10 cellular contexts compared by ENCODE assay signal in genomic region chr15:47961401-47962090, GRCh38.
DNase-seq lines count a peak whose midpoint lies in the region; ATAC-seq and TF ChIP-seq lines count a peak whose summit lies in the region.
"Had no signal": no experiment of that assay in that cellular context is flagged by ENCODE, and none has a peak within 500 bp of the region (broad histone marks: within the 10 kb centered on the region; RNA-seq: fewer than 3 reads in every experiment).

No MANE protein-coding gene starts in this region.

- H3K4me3 Mint-ChIP-seq in CD4-positive, alpha-beta memory T cell, result peak overlapping the region in 1 of 8 donors; percentile 51

- H3K27ac ChIP-seq in A673 (ENCODE audit: low read depth, low read length, poor library complexity, severe bottlenecking), result no peak overlapping the region
- no peak overlapping the region for H3K27ac ChIP-seq in CD4-positive, alpha-beta memory T cell (ENCODE audit: low read depth, low read length)

- peaks cover 0 to 2% of the 10 kb centered on the region in 2 donors for H3K27me3 Mint-ChIP-seq in CD4-positive, alpha-beta memory T cell

- H3K36me3 Mint-ChIP-seq in CD4-positive, alpha-beta memory T cell, result no peaks in the 10 kb centered on the region

- no peak overlapping the region for H3K27ac Mint-ChIP-seq in CD4-positive, alpha-beta memory T cell

- peaks cover 33% of the 10 kb centered on the region for H3K4me1 ChIP-seq in A673 (ENCODE audit: insufficient read depth, low read length, poor library complexity, severe bottlenecking)
- no peaks in the 10 kb centered on the region for H3K4me1 ChIP-seq in CD4-positive, alpha-beta memory T cell (ENCODE audit: insufficient read depth, low read length)

- intact Hi-C loops in A673 (cut with micrococcal nuclease; ENCODE audit: unreplicated experiment), result no loop called here
- intact Hi-C loops in CD4-positive, alpha-beta memory T cell (cut with micrococcal nuclease), result no loop called here

- CTCF ChIA-PET in A673 (lab: Charles Lee), result no interaction called here
- CTCF ChIA-PET in CD4-positive, alpha-beta memory T cell (lab: Charles Lee; ENCODE audit: partially characterized antibody), result no interaction called here

- no TSS peak for BruUV-seq in A673 (replicated peaks; lab: Mats Ljungman, UMichigan)

- peak; percentile 86 for ATAC-seq in GM19043 (IDR thresholded peaks at IDR 0.05; ENCODE audit: low read depth, unreplicated experiment)
- ATAC-seq in HG02970 (IDR thresholded peaks at IDR 0.05; ENCODE audit: low FRiP score, unreplicated experiment), result peak; percentile 82
- ATAC-seq: mucosa of descending colon had no signal

- H3K27me3 ChIP-seq in A673 (replicated peaks; ENCODE audit: insufficient read depth, low read depth, low read length, poor library complexity), result no peaks in the 10 kb centered on the region
- no peaks in the 10 kb centered on the region for H3K27me3 ChIP-seq in CD4-positive, alpha-beta memory T cell (ENCODE audit: insufficient read depth, low read length)
- H3K27me3 ChIP-seq: BLaER1 treated with 17β-estradiol and CSF1 and Interleukin-3, amounts not matched to agents 10 nM and 100 nM had no signal

- no peak overlapping the region for H3K4me3 ChIP-seq in A673 (ENCODE audit: low read depth, low read length, poor library complexity, severe bottlenecking)
- no peak overlapping the region for H3K4me3 ChIP-seq in CD4-positive, alpha-beta memory T cell (ENCODE audit: low read length in 2 of 2)
- H3K4me3 ChIP-seq: BLaER1 treated with 17β-estradiol and CSF1 and Interleukin-3, amounts not matched to agents 10 nM and 100 nM; mucosa of descending colon had no signal

- DNase-seq in A673 (ENCODE audit: low spot score) (peak; percentile 80), NOMO-1 treated with dmso at 0.1 percent for 144 hours (lab: John Stamatoyannopoulos, UW; ENCODE audit: unreplicated experiment) (peak; percentile 94), AG20443 (ENCODE audit: low spot score) (no peak), hypothalamus (lab: John Stamatoyannopoulos, UW) (no peak)
- DNase-seq in CD4-positive, alpha-beta memory T cell, result no peak
- no peak for DNase-seq in activated effector memory CD4-positive, alpha-beta T cell treated with Interleukin-2 at 50 U/mL for 16 hours

- peaks cover 0 to 5% (median 0%) of the 10 kb centered on the region in 8 donors for H3K9me3 Mint-ChIP-seq in CD4-positive, alpha-beta memory T cell

- H3K4me1 Mint-ChIP-seq in CD4-positive, alpha-beta memory T cell, result peaks cover 0 to 4% (median 2%) of the 10 kb centered on the region in 4 donors

- TF ChIP-seq CTCF in A673 (conservative IDR thresholded peaks at IDR 0.05; ENCODE audit: low read depth, low read length), result no peak

- H3K9me3 ChIP-seq in A673 (ENCODE audit: low read depth, low read length, poor library complexity, severe bottlenecking), result no peaks in the 10 kb centered on the region
- H3K9me3 ChIP-seq in CD4-positive, alpha-beta memory T cell (ENCODE audit: control insufficient read depth in 1 of 2, low read length in 2 of 2), result no peaks in the 10 kb centered on the region
- H3K9me3 ChIP-seq: mucosa of descending colon had no signal

- POLR2A ChIA-PET in A673 (lab: Charles Lee; ENCODE audit: low non-redundant PET), result no interaction called here
- POLR2A ChIA-PET in CD4-positive, alpha-beta memory T cell (lab: Charles Lee; ENCODE audit: partially characterized antibody), result no interaction called here

- H3K36me3 ChIP-seq in A673 (ENCODE audit: insufficient read depth, low read length, poor library complexity, severe bottlenecking), result no peaks in the 10 kb centered on the region
- no peaks in the 10 kb centered on the region for H3K36me3 ChIP-seq in CD4-positive, alpha-beta memory T cell (ENCODE audit: insufficient read depth, low read length)
- H3K36me3 ChIP-seq: BLaER1 treated with 17β-estradiol and CSF1 and Interleukin-3, amounts not matched to agents 10 nM and 100 nM had no signal

Comparison
In these comparisons a context has a peak if more than half of its experiments do, and no peak if none do; other contexts are left out.
1. DNase-seq: peak in A673 (single experiment) and NOMO-1 treated with dmso at 0.1 percent for 144 hours (single experiment); none in AG20443 (single experiment), hypothalamus (0 of 51), CD4-positive, alpha-beta memory T cell (0 of 5) and activated effector memory CD4-positive, alpha-beta T cell treated with Interleukin-2 at 50 U/mL for 16 hours (single experiment).